In the genomic region with DNA sequence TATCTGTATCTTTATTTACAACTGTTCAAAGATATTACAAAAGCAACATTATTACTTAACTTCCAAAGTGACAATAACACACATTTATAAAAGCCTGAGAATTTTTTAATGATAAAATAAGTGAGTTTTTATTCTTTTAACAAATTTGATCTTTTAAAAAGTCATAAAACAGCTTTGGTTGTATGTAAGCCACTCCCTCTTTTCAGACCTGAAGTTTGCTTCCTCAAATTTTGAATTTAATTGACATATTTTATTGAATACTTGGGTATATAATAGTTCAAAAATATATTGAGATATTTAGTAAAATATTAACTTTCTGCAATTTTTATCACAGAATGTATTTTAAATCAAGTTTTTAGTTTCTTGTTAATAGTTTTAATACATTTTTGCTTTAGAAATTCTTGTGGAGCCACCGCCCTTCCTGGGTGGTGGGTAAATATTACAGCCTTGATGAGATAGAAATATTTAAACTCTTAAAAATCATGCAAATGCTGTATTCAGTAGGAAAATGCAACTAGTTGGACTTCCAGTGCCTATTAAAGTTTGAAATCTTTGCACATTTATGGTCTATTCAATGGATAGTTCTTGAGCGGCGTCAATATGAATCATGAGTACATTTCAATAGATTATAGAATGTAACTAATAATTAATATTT, we compare ENCODE assay signal across 13 cellular contexts. TPM values are rescaled to one million over a fixed set of nuclear protein-coding genes. Genes with fewer than 3 reads are reported as not detected.
DNase-seq lines count a peak whose midpoint lies in the region; ATAC-seq, FAIRE-seq and TF ChIP-seq lines count a peak whose summit lies in the region.
"Had no signal": no experiment of that assay in that cellular context is flagged by ENCODE, and none has a peak within 500 bp of the region (broad histone marks: within the 10 kb centered on the region; RNA-seq: fewer than 3 reads in every experiment).

No MANE protein-coding gene starts in this region.

- peaks cover 7% of the 10 kb centered on the region for H4K20me1 ChIP-seq in Loucy (ENCODE audit: insufficient read depth, low read length, poor library complexity, severe bottlenecking)

- TF ChIP-seq CTCF in Loucy (conservative IDR thresholded peaks at IDR 0.05; ENCODE audit: low read length), result no peak

- H3K27me3 Mint-ChIP-seq in natural killer cell treated with Interleukin-12 subunit alpha and Interleukin-12 subunit beta and Interleukin-15 and Interleukin-18, amount 100 ng/mL, for 72 hours, result no peaks in the 10 kb centered on the region

- peaks cover 30 to 48% of the 10 kb centered on the region in 2 donors for H3K36me3 Mint-ChIP-seq in activated naive CD4-positive, alpha-beta T cell treated with anti-CD3 and anti-CD28 coated beads, Interleukin-2, amount 50 U/mL, for 72 hours
- peaks cover 36% of the 10 kb centered on the region for H3K36me3 Mint-ChIP-seq in natural killer cell treated with Interleukin-12 subunit alpha and Interleukin-12 subunit beta and Interleukin-15 and Interleukin-18, amount 100 ng/mL, for 72 hours

- peaks cover 47% of the 10 kb centered on the region for H3K4me1 ChIP-seq in Loucy (ENCODE audit: insufficient read depth, low read length, poor library complexity, severe bottlenecking)

- H3K9ac ChIP-seq in Loucy (ENCODE audit: low read depth, low read length, poor library complexity, severe bottlenecking), result peak overlapping the region; percentile 97

- peaks cover 20% of the 10 kb centered on the region for H3K36me3 ChIP-seq in Loucy (ENCODE audit: insufficient read depth, low read length)

- no peak for DNase-seq in activated naive CD4-positive, alpha-beta T cell treated with anti-CD3 and anti-CD28 coated beads, Interleukin-2, amount 50 U/mL, for 72 hours (ENCODE audit: low spot score in 2 of 2)
- DNase-seq in natural killer cell treated with Interleukin-12 subunit alpha and Interleukin-12 subunit beta and Interleukin-15 and Interleukin-18, amount 100 ng/mL, for 72 hours (ENCODE audit: low spot score), result no peak
- DNase-seq in NCI-H2227 (lab: John Stamatoyannopoulos, UW; ENCODE audit: unreplicated experiment), result no peak
- DNase-seq in NCI-H345 treated with DMSO at 0.1 percent for 48 hours (lab: John Stamatoyannopoulos, UW; ENCODE audit: unreplicated experiment), result no peak
- no peak for DNase-seq in activated gamma-delta T cell (lab: John Stamatoyannopoulos, UW)
- no peak for DNase-seq in mucosa of gallbladder (ENCODE audit: low spot score)
- DNase-seq: activated effector memory CD4-positive, alpha-beta T cell treated with Interleukin-2 at 50 U/mL for 16 hours; NCI-H2227 treated with DMSO at 0.1 percent for 48 hours; nucleus accumbens; SW 1271 had no signal

- peaks cover 100% of the 10 kb centered on the region for H3K79me2 ChIP-seq in Loucy (ENCODE audit: insufficient read depth, low read length)

- peaks cover 0 to 8% of the 10 kb centered on the region in 2 donors for H3K9me3 Mint-ChIP-seq in activated naive CD4-positive, alpha-beta T cell treated with anti-CD3 and anti-CD28 coated beads, Interleukin-2, amount 50 U/mL, for 72 hours
- no peaks in the 10 kb centered on the region for H3K9me3 Mint-ChIP-seq in natural killer cell treated with Interleukin-12 subunit alpha and Interleukin-12 subunit beta and Interleukin-15 and Interleukin-18, amount 100 ng/mL, for 72 hours

- H3K27ac Mint-ChIP-seq in activated naive CD4-positive, alpha-beta T cell treated with anti-CD3 and anti-CD28 coated beads, Interleukin-2, amount 50 U/mL, for 72 hours, result peak overlapping the region; percentile 97 to 100
- peak overlapping the region; percentile 90 to 97 for H3K27ac Mint-ChIP-seq in natural killer cell treated with Interleukin-12 subunit alpha and Interleukin-12 subunit beta and Interleukin-15 and Interleukin-18, amount 100 ng/mL, for 72 hours

- H3K4me3 ChIP-seq in Loucy (ENCODE audit: low read length, poor library complexity, severe bottlenecking), result peak overlapping the region; percentile 85

- peak; percentile 36 for FAIRE-seq in G401.6 (lab: Jason Lieb, UNC)

- ATAC-seq in activated naive CD4-positive, alpha-beta T cell treated with anti-CD3 and anti-CD28 coated beads, Interleukin-2, amount 50 U/mL, for 72 hours, result no peak
- ATAC-seq in natural killer cell treated with Interleukin-12 subunit alpha and Interleukin-12 subunit beta and Interleukin-15 and Interleukin-18, amount 100 ng/mL, for 72 hours, result no peak

- no peaks in the 10 kb centered on the region for H3K9me2 ChIP-seq in Loucy (replicated peaks; ENCODE audit: low read depth, low read length)

- peaks cover 13% of the 10 kb centered on the region; the same call in 1 of the 2 replicates for H3F3A ChIP-seq in Loucy (ENCODE audit: low read depth)

- no peak overlapping the region for H2AFZ ChIP-seq in Loucy (ENCODE audit: low read length)

- peak overlapping the region; percentile 90 for H3K4me3 Mint-ChIP-seq in natural killer cell treated with Interleukin-12 subunit alpha and Interleukin-12 subunit beta and Interleukin-15 and Interleukin-18, amount 100 ng/mL, for 72 hours

- H3K4me2 ChIP-seq in Loucy (ENCODE audit: low read depth, low read length, poor library complexity, severe bottlenecking), result peak overlapping the region; percentile 95

- H3K27me3 ChIP-seq in Loucy (ENCODE audit: insufficient read depth, low read length, poor library complexity, severe bottlenecking), result peaks cover 10% of the 10 kb centered on the region

- H3K9me3 ChIP-seq in Loucy (ENCODE audit: insufficient read depth, low read depth, low read length), result no peaks in the 10 kb centered on the region

- H3K4me1 Mint-ChIP-seq in natural killer cell treated with Interleukin-12 subunit alpha and Interleukin-12 subunit beta and Interleukin-15 and Interleukin-18, amount 100 ng/mL, for 72 hours (ENCODE audit: low read depth in 2 of 2), result peaks cover 45 to 64% of the 10 kb centered on the region in 2 donors

RNA-seq across cellular contexts. Expression of gene PTPRC, which starts 0.9 kb away (rescaled TPM):
- 100 to 1,000 TPM; 433 to 644 TPM for total RNA-seq in activated naive CD4-positive, alpha-beta T cell treated with anti-CD3 and anti-CD28 coated beads, Interleukin-2, amount 50 U/mL, for 72 hours
- total RNA-seq in natural killer cell treated with Interleukin-12 subunit alpha and Interleukin-12 subunit beta and Interleukin-15 and Interleukin-18, amount 100 ng/mL, for 72 hours, result 100 to 1,000 TPM; 334 to 761 TPM
- 29.8 TPM for total RNA-seq in mucosa of gallbladder
- total RNA-seq: Daoy had no signal

Comparison
In these comparisons a context has a peak if more than half of its experiments do, and no peak if none do; other contexts are left out.
1. RNA of gene PTPRC, which starts 0.9 kb away (total RNA-seq): 334 to 761 TPM in natural killer cell treated with Interleukin-12 subunit alpha and Interleukin-12 subunit beta and Interleukin-15 and Interleukin-18, amount 100 ng/mL, for 72 hours and 433 to 644 TPM in activated naive CD4-positive, alpha-beta T cell treated with anti-CD3 and anti-CD28 coated beads, Interleukin-2, amount 50 U/mL, for 72 hours; 29.8 TPM in mucosa of gallbladder (single experiment); every median in the first group is over 10 times any median in the second.